ENCODE assay signal across 1 cellular context in genomic region chr2:69217333-69218080, GRCh38.
TF ChIP-seq lines count a peak whose summit lies in the region.

No MANE protein-coding gene starts in this region.

TF ChIP-seq in HepG2, 621 proteins besides CTCF, POLR2A, EP300 and RAD21 (continued from another document and continues in another):
- TF ChIP-seq ZNF646 (CRISPR knock-in tag; IDR thresholded peaks at IDR 0.05) (no peak), SP2 (CRISPR knock-in tag; IDR thresholded peaks at IDR 0.05) (no peak), PAWR (CRISPR knock-in tag; IDR thresholded peaks at IDR 0.05; ENCODE audit: borderline replicate concordance) (peak; percentile 61; the same call in 1 of the 2 replicates), NCOR1 (IDR thresholded peaks at IDR 0.05; ENCODE audit: borderline replicate concordance, low read length) (no peak), HOXA5 (CRISPR knock-in tag; IDR thresholded peaks at IDR 0.05) (no peak), ZNF383 (CRISPR knock-in tag; IDR thresholded peaks at IDR 0.05; ENCODE audit: borderline replicate concordance) (peak; percentile 79; the same call in 1 of the 2 replicates), ARID3A (IDR thresholded peaks at IDR 0.05; ENCODE audit: low read depth, low read length) (no peak), ZBTB37 (CRISPR knock-in tag; IDR thresholded peaks at IDR 0.05) (no peak), ZNF556 (CRISPR knock-in tag; IDR thresholded peaks at IDR 0.05; ENCODE audit: borderline replicate concordance) (no peak), AGO2 (optimal IDR thresholded peaks at IDR 0.05; ENCODE audit: low read depth, low read length) (no peak), ZNF792 (CRISPR knock-in tag; IDR thresholded peaks at IDR 0.05) (no peak), PAF1 (CRISPR knock-in tag; IDR thresholded peaks at IDR 0.05) (no peak), BHLHE40 (IDR thresholded peaks at IDR 0.05; ENCODE audit: low read length) (no peak), ZNF75D (CRISPR knock-in tag; IDR thresholded peaks at IDR 0.05; ENCODE audit: borderline replicate concordance) (no peak), ATF4 (CRISPR knock-in tag; IDR thresholded peaks at IDR 0.05) (0 out of 4 replicates have a peak, but pooled peaks of 1 of the 2 experiments have one; percentile 5), SRSF9 (IDR thresholded peaks at IDR 0.05; ENCODE audit: borderline replicate concordance, insufficient read depth, low read depth, low read length, poor library complexity, severe bottlenecking) (no peak), AFF4 (CRISPR knock-in tag; IDR thresholded peaks at IDR 0.05) (no peak), MNT (IDR thresholded peaks at IDR 0.05) (no peak), ZNF17 (CRISPR knock-in tag; IDR thresholded peaks at IDR 0.05) (no peak), PBX3 (CRISPR knock-in tag; IDR thresholded peaks at IDR 0.05; ENCODE audit: borderline replicate concordance) (no peak), KDM5A (IDR thresholded peaks at IDR 0.05; ENCODE audit: borderline replicate concordance, low read length) (no peak), ZZZ3 (CRISPR knock-in tag; IDR thresholded peaks at IDR 0.05; ENCODE audit: borderline replicate concordance) (0 out of 2 replicates have a peak, but pooled peaks have one; percentile 2), GATAD1 (CRISPR knock-in tag; IDR thresholded peaks at IDR 0.05) (no peak), RFX3 (CRISPR knock-in tag; IDR thresholded peaks at IDR 0.05) (no peak), ZBTB44 (CRISPR knock-in tag; IDR thresholded peaks at IDR 0.05) (no peak), ZNF510 (CRISPR knock-in tag; IDR thresholded peaks at IDR 0.05; ENCODE audit: low read depth) (0 out of 2 replicates have a peak, but pooled peaks have one; percentile 56), ZNF614 (CRISPR knock-in tag; IDR thresholded peaks at IDR 0.05; ENCODE audit: borderline replicate concordance) (no peak), ZNF263 (CRISPR knock-in tag; IDR thresholded peaks at IDR 0.05) (no peak), ZBED4 (CRISPR knock-in tag; IDR thresholded peaks at IDR 0.05; ENCODE audit: borderline replicate concordance) (no peak), ZNF740 (CRISPR knock-in tag; IDR thresholded peaks at IDR 0.05) (no peak)
